1 cellular context compared by ENCODE assay signal in genomic region chr22:25840883-25841282, GRCh38.
A peak's percentile ranks its signal among the peaks of the same experiment; 100 is the strongest.
TF ChIP-seq lines count a peak whose summit lies in the region.

No MANE protein-coding gene starts in this region.

TF ChIP-seq in GM12878, 131 proteins besides CTCF, POLR2A, EP300 and RAD21 (continued from another document):
- TF ChIP-seq ZBTB40 (IDR thresholded peaks at IDR 0.05; ENCODE audit: borderline replicate concordance) (no peak), BCL11A (IDR thresholded peaks at IDR 0.05; ENCODE audit: low read depth, low read length) (no peak), ZNF274 (IDR thresholded peaks at IDR 0.05; ENCODE audit: insufficient read depth, insufficient read length) (no peak), RELA (IDR thresholded peaks at IDR 0.05; ENCODE audit: borderline replicate concordance, partially characterized antibody) (no peak), SPI1 (IDR thresholded peaks at IDR 0.05; ENCODE audit: borderline replicate concordance, insufficient read depth, low read depth, low read length) (no peak), NR2F1 (conservative IDR thresholded peaks at IDR 0.05) (peak; percentile 54), HDGF (IDR thresholded peaks at IDR 0.05) (no peak), GATAD2B (conservative IDR thresholded peaks at IDR 0.05; ENCODE audit: low read depth) (peak; percentile 52; the same call in 1 of the 2 replicates), WRNIP1 (IDR thresholded peaks at IDR 0.05; ENCODE audit: borderline replicate concordance, low read depth, low read length) (no peak), CREM (IDR thresholded peaks at IDR 0.05; ENCODE audit: low read depth) (no peak), IRF4 (IDR thresholded peaks at IDR 0.05; ENCODE audit: low read depth, low read length) (no peak), FOXM1 (IDR thresholded peaks at IDR 0.05; ENCODE audit: low read depth, low read length) (no peak), TCF7 (IDR thresholded peaks at IDR 0.05; ENCODE audit: borderline replicate concordance) (no peak), POLR2AphosphoS2 (IDR thresholded peaks at IDR 0.05; ENCODE audit: low read depth, low read length) (no peak), LARP7 (IDR thresholded peaks at IDR 0.05) (no peak), HDAC2 (IDR thresholded peaks at IDR 0.05) (no peak), SRF (IDR thresholded peaks at IDR 0.05; ENCODE audit: low read depth in 2 of 2, low read length in 2 of 2) (no peak), CHD1 (IDR thresholded peaks at IDR 0.05; ENCODE audit: low read depth, low read length) (no peak), GABPA (IDR thresholded peaks at IDR 0.05; ENCODE audit: low read depth) (no peak), MEF2A (IDR thresholded peaks at IDR 0.05; ENCODE audit: insufficient read depth, low read depth, low read length) (no peak), PBX3 (IDR thresholded peaks at IDR 0.05; ENCODE audit: insufficient replicate concordance, low read depth, low read length) (no peak), CBX3 (IDR thresholded peaks at IDR 0.05; ENCODE audit: borderline replicate concordance, low read depth) (no peak), SKIL (IDR thresholded peaks at IDR 0.05; ENCODE audit: low read depth, poor library complexity, severe bottlenecking) (no peak), DPF2 (IDR thresholded peaks at IDR 0.05) (peak; percentile 24; the same call in 1 of the 2 replicates)
- TF ChIP-seq, protein P1, sequence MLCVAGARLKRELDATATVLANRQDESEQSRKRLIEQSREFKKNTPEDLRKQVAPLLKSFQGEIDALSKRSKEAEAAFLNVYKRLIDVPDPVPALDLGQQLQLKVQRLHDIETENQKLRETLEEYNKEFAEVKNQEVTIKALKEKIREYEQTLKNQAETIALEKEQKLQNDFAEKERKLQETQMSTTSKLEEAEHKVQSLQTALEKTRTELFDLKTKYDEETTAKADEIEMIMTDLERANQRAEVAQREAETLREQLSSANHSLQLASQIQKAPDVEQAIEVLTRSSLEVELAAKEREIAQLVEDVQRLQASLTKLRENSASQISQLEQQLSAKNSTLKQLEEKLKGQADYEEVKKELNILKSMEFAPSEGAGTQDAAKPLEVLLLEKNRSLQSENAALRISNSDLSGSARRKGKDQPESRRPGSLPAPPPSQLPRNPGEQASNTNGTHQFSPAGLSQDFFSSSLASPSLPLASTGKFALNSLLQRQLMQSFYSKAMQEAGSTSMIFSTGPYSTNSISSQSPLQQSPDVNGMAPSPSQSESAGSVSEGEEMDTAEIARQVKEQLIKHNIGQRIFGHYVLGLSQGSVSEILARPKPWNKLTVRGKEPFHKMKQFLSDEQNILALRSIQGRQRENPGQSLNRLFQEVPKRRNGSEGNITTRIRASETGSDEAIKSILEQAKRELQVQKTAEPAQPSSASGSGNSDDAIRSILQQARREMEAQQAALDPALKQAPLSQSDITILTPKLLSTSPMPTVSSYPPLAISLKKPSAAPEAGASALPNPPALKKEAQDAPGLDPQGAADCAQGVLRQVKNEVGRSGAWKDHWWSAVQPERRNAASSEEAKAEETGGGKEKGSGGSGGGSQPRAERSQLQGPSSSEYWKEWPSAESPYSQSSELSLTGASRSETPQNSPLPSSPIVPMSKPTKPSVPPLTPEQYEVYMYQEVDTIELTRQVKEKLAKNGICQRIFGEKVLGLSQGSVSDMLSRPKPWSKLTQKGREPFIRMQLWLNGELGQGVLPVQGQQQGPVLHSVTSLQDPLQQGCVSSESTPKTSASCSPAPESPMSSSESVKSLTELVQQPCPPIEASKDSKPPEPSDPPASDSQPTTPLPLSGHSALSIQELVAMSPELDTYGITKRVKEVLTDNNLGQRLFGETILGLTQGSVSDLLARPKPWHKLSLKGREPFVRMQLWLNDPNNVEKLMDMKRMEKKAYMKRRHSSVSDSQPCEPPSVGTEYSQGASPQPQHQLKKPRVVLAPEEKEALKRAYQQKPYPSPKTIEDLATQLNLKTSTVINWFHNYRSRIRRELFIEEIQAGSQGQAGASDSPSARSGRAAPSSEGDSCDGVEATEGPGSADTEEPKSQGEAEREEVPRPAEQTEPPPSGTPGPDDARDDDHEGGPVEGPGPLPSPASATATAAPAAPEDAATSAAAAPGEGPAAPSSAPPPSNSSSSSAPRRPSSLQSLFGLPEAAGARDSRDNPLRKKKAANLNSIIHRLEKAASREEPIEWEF (IDR thresholded peaks at IDR 0.05; ENCODE audit: insufficient replicate concordance, low read depth, low read length): no peak
- TF ChIP-seq, protein P2, sequence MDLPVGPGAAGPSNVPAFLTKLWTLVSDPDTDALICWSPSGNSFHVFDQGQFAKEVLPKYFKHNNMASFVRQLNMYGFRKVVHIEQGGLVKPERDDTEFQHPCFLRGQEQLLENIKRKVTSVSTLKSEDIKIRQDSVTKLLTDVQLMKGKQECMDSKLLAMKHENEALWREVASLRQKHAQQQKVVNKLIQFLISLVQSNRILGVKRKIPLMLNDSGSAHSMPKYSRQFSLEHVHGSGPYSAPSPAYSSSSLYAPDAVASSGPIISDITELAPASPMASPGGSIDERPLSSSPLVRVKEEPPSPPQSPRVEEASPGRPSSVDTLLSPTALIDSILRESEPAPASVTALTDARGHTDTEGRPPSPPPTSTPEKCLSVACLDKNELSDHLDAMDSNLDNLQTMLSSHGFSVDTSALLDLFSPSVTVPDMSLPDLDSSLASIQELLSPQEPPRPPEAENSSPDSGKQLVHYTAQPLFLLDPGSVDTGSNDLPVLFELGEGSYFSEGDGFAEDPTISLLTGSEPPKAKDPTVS (IDR thresholded peaks at IDR 0.05; ENCODE audit: low read depth, low read length): no peak
